In the genomic region with DNA sequence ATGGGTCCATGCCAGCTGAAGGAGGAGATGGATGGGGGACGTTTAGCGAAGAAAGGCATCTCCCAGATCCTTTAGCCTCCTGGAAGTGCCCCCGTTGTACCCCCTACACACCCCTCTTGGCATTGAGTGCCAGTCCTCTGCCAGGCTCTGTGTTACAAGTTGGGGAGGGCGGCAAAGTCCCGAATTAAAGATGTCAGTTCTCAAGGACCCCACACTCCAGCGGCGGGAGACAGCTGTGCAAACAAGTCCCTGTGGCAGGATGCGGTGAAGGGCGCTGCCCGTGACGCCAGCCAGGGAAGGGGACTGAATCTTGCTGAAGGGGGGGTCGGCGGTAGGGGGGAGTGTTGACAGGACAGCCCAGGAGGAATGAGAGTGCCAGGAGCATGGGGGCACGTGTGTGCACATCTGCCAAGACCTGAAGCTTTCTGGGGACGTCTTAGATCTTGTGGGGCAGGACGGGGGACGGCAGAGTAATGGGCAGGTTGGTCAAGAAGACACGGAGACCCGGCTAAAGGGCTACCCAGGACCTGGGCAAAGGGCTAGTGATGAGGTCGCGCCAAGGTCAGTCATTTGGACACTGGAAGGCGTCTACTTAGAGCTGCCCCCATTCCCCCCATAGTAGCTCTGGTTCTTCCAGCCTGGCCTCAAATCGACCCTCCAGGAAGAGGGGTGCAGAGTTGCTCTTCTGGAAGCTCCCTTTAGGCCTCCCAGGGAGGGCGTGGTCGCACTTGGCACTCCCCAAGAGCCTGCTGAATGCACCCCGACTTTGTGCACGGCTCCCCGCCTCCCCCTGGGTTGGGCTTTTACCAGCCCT, we compare ENCODE assay signal across 8 cellular contexts. TPM values are rescaled to one million over a fixed set of nuclear protein-coding genes. Genes with fewer than 3 reads are reported as not detected.
DNase-seq lines count a peak whose midpoint lies in the region; ATAC-seq and TF ChIP-seq lines count a peak whose summit lies in the region.

No MANE protein-coding gene starts in this region.

- intact Hi-C loops in esophagus muscularis mucosa (cut with DNase I), result loop anchor here (2.0 to 5.0 kb wide), 2 partner anchors 106 to 125 kb away; a partner anchor contains a TSS

- peak overlapping the region; percentile 79 for H3K9ac ChIP-seq in NT2/D1 (ENCODE audit: insufficient read length, low read depth)

- H3K4me1 ChIP-seq in NT2/D1 (ENCODE audit: insufficient read depth, insufficient read length) (peaks cover 18% of the 10 kb centered on the region), esophagus muscularis mucosa (peaks cover 25 to 50% (median 45%) of the 10 kb centered on the region in 4 donors), thoracic aorta (ENCODE audit: control insufficient read depth in 1 of 2, low read depth in 2 of 2) (peaks cover 14 to 25% of the 10 kb centered on the region in 2 donors)

- POLR2A ChIA-PET in AG04450 (lab: Yijun Ruan, JAX), result interaction anchor here (0.8 to 1.4 kb wide), 8 partner anchors 9 to 112 kb away, joined by 3 to 7 read pairs (median 4); a partner anchor contains a TSS

- CTCF ChIA-PET in AG04450 (lab: Charles Lee), result interaction anchor here (0.6 to 5.9 kb wide), 31 partner anchors 7 to 1561 kb away, joined by 3 to 73 read pairs (median 4); a partner anchor contains a TSS

- no peaks in the 10 kb centered on the region; the same call in 1 of the 2 replicates for H3K9me3 ChIP-seq in AG04450 (ENCODE audit: control insufficient read depth, insufficient read depth, low read length)
- H3K9me3 ChIP-seq in NT2/D1 (ENCODE audit: insufficient read depth, low read length), result no peaks in the 10 kb centered on the region
- H3K9me3 ChIP-seq in esophagus muscularis mucosa, result no peaks in the 10 kb centered on the region
- H3K9me3 ChIP-seq in thoracic aorta, result no peaks in the 10 kb centered on the region

- peak overlapping the region; percentile 92 to 100 (median 96) for H3K4me3 Mint-ChIP-seq in naive B cell

- H3K9me3 Mint-ChIP-seq in naive B cell, result peaks cover 0 to 3% (median 0%) of the 10 kb centered on the region in 7 donors

- H3K27ac ChIP-seq in AG04450 (ENCODE audit: low read depth, low read length) (peak overlapping the region; percentile 98), HL-60 (replicated peaks) (peak overlapping the region; percentile 100), esophagus muscularis mucosa (replicated peaks in 1 of 4) (peak overlapping the region; percentile 98 to 100 (median 100)), thoracic aorta (peak overlapping the region; percentile 99 to 100)

- no peak for TF ChIP-seq POLR2A in esophagus muscularis mucosa (IDR thresholded peaks at IDR 0.05; ENCODE audit: low read depth)

- peaks cover 41 to 64% (median 61%) of the 10 kb centered on the region in 3 donors for H3K4me1 Mint-ChIP-seq in naive B cell

- no peak for TF ChIP-seq EP300 in esophagus muscularis mucosa (IDR thresholded peaks at IDR 0.05)

- DNase-seq in AG04450 (ENCODE audit: low read depth, low spot score) (no peak), HL-60 (ENCODE audit: low read depth in 1 of 2, low spot score in 1 of 2) (peak in 1 of 2 experiments; percentile 48), NT2/D1 (ENCODE audit: low read depth, low spot score) (no peak), esophagus muscularis mucosa (ENCODE audit: extremely low spot score) (peak; percentile 95), naive B cell (peak; percentile 58), thoracic aorta (ENCODE audit: low spot score) (no peak), OCI-M2 (lab: John Stamatoyannopoulos, UW; ENCODE audit: unreplicated experiment) (no peak)
- peak; percentile 71 to 73 for DNase-seq in activated T-cell treated with anti-CD3 and anti-CD28 coated beads, Interleukin-2, amount 50 U/mL, for 48 hours

- ATAC-seq in naive B cell (ENCODE audit: low read depth in 2 of 2) (no peak), thoracic aorta (ENCODE audit: insufficient number of reproducible peaks, low FRiP score, low read depth) (no peak)

- no peaks in the 10 kb centered on the region for H3K27me3 ChIP-seq in AG04450 (ENCODE audit: control insufficient read depth, insufficient read depth, low read length)
- H3K27me3 ChIP-seq in HL-60 (ENCODE audit: insufficient read depth, poor library complexity, severe bottlenecking), result no peaks in the 10 kb centered on the region
- peaks cover 36% of the 10 kb centered on the region for H3K27me3 ChIP-seq in NT2/D1 (ENCODE audit: insufficient read depth, insufficient read length)
- H3K27me3 ChIP-seq in esophagus muscularis mucosa, result no peaks in the 10 kb centered on the region
- H3K27me3 ChIP-seq in thoracic aorta (replicated peaks; ENCODE audit: insufficient read depth), result no peaks in the 10 kb centered on the region

- no peaks in the 10 kb centered on the region for H3K27me3 Mint-ChIP-seq in naive B cell

- H3K4me3 ChIP-seq in AG04450 (ENCODE audit: low read depth, low read length) (peak overlapping the region; percentile 76), HL-60 (replicated peaks; ENCODE audit: insufficient read depth, low read length) (peak overlapping the region; percentile 37), NT2/D1 (ENCODE audit: insufficient read length, low read depth) (peak overlapping the region; percentile 85), esophagus muscularis mucosa (peak overlapping the region; percentile 88 to 96 (median 93)), thoracic aorta (peak overlapping the region; percentile 79)

- WGBS in esophagus muscularis mucosa, result 6% methylated on average over 26 of the region's 28 CpGs

- H3K36me3 Mint-ChIP-seq in naive B cell, result no peaks in the 10 kb centered on the region

- H3K36me3 ChIP-seq in NT2/D1 (ENCODE audit: insufficient read depth, insufficient read length, low read length) (peaks cover 9% of the 10 kb centered on the region), esophagus muscularis mucosa (peaks cover 0 to 9% (median 6%) of the 10 kb centered on the region in 4 donors), thoracic aorta (peaks cover 5% of the 10 kb centered on the region)

- no peak for TF ChIP-seq CTCF in AG04450 (IDR thresholded peaks at IDR 0.05; ENCODE audit: low read depth, low read length)
- TF ChIP-seq CTCF in HL-60 (IDR thresholded peaks at IDR 0.05; ENCODE audit: insufficient read depth, low read length), result no peak
- no peak for TF ChIP-seq CTCF in esophagus muscularis mucosa (IDR thresholded peaks at IDR 0.05)
- TF ChIP-seq CTCF in thoracic aorta (IDR thresholded peaks at IDR 0.05), result no peak

- peak overlapping the region; percentile 86 to 98 (median 93) for H3K27ac Mint-ChIP-seq in naive B cell

RNA-seq across cellular contexts. Expression of a gene that starts 2.8 kb away (rescaled TPM):
- polyA plus RNA-seq in AG04450 (2011; rRNA removed) (51.3 and 66.6 TPM in 2 replicates), naive B cell (ENCODE audit: low read depth in 6 of 6) (10 to 100 TPM in 5 of 6 donors, 1 to 10 TPM in 1; 10.0 to 13.8 (median 11.9) TPM)
- polyA minus RNA-seq in AG04450 (2011; rRNA and poly(A)+ RNA removed), result 77.8 and 111 TPM in 2 replicates
- total RNA-seq in esophagus muscularis mucosa (100 to 1,000 TPM; 121 to 176 (median 137) TPM), thoracic aorta (100 to 1,000 TPM; 141 to 182 TPM)

RNA-seq across cellular contexts. Expression of a gene that starts 14.8 kb away (rescaled TPM):
- 0.04 TPM in 1 of 2 replicates, not detected in the other for polyA plus RNA-seq in AG04450 (2011; rRNA removed)
- polyA minus RNA-seq in AG04450 (2011; rRNA and poly(A)+ RNA removed), result 0.14 TPM in 1 of 2 replicates, not detected in the other
- total RNA-seq in esophagus muscularis mucosa, result 10 to 100 TPM in 2 of 4 donors, 1 to 10 TPM in 2; 5.6 to 38.1 (median 20.7) TPM
- polyA plus RNA-seq in naive B cell (ENCODE audit: low read depth in 6 of 6), result 1 to 10 TPM in 4 of 6 donors, under 1 TPM in 2; 0.82 to 2.4 (median 1.1) TPM
- total RNA-seq in thoracic aorta, result 100 to 1,000 TPM; 122 to 190 TPM

RNA-seq across cellular contexts. Expression of a gene that starts 22.0 kb away (rescaled TPM):
- polyA plus RNA-seq in AG04450 (2011; rRNA removed), result 0.06 TPM in 1 of 2 replicates, not detected in the other
- polyA minus RNA-seq in AG04450 (2011; rRNA and poly(A)+ RNA removed), result not detected in 2 replicates
- total RNA-seq in esophagus muscularis mucosa, result under 1 TPM in 1 of 4 donors, not detected in 3; 0.86 TPM
- polyA plus RNA-seq in naive B cell (ENCODE audit: low read depth in 6 of 6), result under 1 TPM; 0.06 to 0.43 (median 0.23) TPM
- total RNA-seq in thoracic aorta, result 1 to 10 TPM in 1 of 2 donors, not detected in 1; 3.6 TPM

RNA-seq across cellular contexts. Expression of a gene that starts 40.2 kb away (rescaled TPM):
- polyA plus RNA-seq in AG04450 (2011; rRNA removed) (not detected in 2 replicates), naive B cell (ENCODE audit: low read depth in 6 of 6) (under 1 TPM in 1 of 6 donors, not detected in 5; 0.23 TPM)
- 0.43 and 0.46 TPM in 2 replicates for polyA minus RNA-seq in AG04450 (2011; rRNA and poly(A)+ RNA removed)
- total RNA-seq in esophagus muscularis mucosa (not detected), thoracic aorta (not detected)

Comparison
In these comparisons a context has a peak if more than half of its experiments do, and no peak if none do; other contexts are left out.
1. DNase-seq: peak in activated T-cell treated with anti-CD3 and anti-CD28 coated beads, Interleukin-2, amount 50 U/mL, for 48 hours (2 of 2), esophagus muscularis mucosa (single experiment) and naive B cell (single experiment); none in AG04450 (single experiment), NT2/D1 (single experiment), thoracic aorta (single experiment) and OCI-M2 (single experiment).
2. H3K4me3 ChIP-seq: peak in every context shown above with its lines; median percentile 93 in esophagus muscularis mucosa; 85 in NT2/D1; 79 in thoracic aorta; 76 in AG04450; 37 in HL-60.
3. Peak in every context shown above with its lines, with median percentiles within 50 percentile points of each other: H3K27ac ChIP-seq.